ENCODE assay signal across 1 cellular context in the genomic region with DNA sequence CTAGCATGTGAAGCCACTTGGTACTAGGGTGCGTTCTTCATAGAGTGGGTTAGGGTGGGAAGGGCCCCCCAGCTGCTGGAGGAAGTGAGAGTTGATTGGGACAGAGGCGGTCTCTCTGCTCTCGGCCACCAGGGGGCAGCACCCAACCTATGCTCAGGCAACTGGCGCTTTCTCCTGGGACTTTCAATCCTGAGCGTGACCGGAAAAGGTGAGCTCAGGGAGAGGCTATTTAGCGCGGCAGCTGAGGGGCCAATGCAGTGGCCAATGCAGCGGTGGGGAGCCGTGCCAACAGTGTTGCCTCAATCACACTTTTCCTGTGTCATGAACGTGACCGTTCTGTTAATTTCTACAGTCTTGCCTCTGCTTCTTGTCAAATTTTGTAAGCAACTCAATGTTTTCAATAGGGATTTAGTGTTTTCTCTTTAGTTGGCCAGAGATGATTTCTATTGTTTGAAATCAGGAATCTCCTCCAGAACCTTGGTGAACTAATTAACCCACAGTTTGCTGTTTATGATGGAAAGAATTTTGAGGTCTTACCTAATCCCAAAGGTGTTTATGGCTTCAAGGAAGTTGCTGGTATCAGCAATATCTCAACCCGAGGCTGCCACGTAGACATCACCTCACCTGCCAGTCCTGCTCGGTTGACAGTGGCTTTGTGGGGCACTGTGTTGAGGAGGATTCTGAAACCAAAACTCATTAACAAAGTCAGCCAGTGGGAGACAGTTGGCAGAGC.
A peak's percentile ranks its signal among the peaks of the same experiment; 100 is the strongest.
TF ChIP-seq lines count a peak whose summit lies in the region.

No MANE protein-coding gene starts in this region.

TF ChIP-seq in GM12878, 131 proteins besides CTCF, POLR2A, EP300 and RAD21 (continued from another document and continues in another):
- TF ChIP-seq, protein P1, sequence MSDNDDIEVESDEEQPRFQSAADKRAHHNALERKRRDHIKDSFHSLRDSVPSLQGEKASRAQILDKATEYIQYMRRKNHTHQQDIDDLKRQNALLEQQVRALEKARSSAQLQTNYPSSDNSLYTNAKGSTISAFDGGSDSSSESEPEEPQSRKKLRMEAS (IDR thresholded peaks at IDR 0.05; ENCODE audit: low read depth, low read length), result no peak
- TF ChIP-seq NRF1 (conservative IDR thresholded peaks at IDR 0.05; ENCODE audit: low read depth, low read length) (no peak), STAT1 (conservative IDR thresholded peaks at IDR 0.05) (no peak), IKZF2 (IDR thresholded peaks at IDR 0.05) (peak in 1 of 2 experiments; percentile 35; a peak in 1 of 4 replicates), EGR1 (IDR thresholded peaks at IDR 0.05; ENCODE audit: borderline replicate concordance in 1 of 2, low read depth in 2 of 2, low read length in 2 of 2) (no peak), ATF7 (IDR thresholded peaks at IDR 0.05; ENCODE audit: low read depth) (peak; percentile 12; the same call in 1 of the 2 replicates), IKZF1 (conservative IDR thresholded peaks at IDR 0.05) (peak; percentile 53; the same call in 1 of the 2 replicates), FOS (IDR thresholded peaks at IDR 0.05; ENCODE audit: borderline replicate concordance, extremely low read depth, insufficient read length) (no peak), NFYA (IDR thresholded peaks at IDR 0.05; ENCODE audit: borderline replicate concordance, low read depth, low read length) (no peak), SPI1 (IDR thresholded peaks at IDR 0.05; ENCODE audit: borderline replicate concordance, insufficient read depth, low read depth, low read length) (peak; percentile 68; the same call in 1 of the 2 replicates), MYC (IDR thresholded peaks at IDR 0.05; ENCODE audit: insufficient read depth, insufficient read length, insufficient replicate concordance, low read length, severe bottlenecking) (no peak), ZZZ3 (IDR thresholded peaks at IDR 0.05; ENCODE audit: control insufficient read depth, insufficient read length, low read depth) (no peak), HDAC6 (IDR thresholded peaks at IDR 0.05; ENCODE audit: unreplicated experiment) (no peak), CREM (IDR thresholded peaks at IDR 0.05; ENCODE audit: low read depth) (no peak), ESRRA (IDR thresholded peaks at IDR 0.05; ENCODE audit: low read length) (no peak), NBN (IDR thresholded peaks at IDR 0.05) (no peak), ASH2L (IDR thresholded peaks at IDR 0.05; ENCODE audit: borderline replicate concordance, low read depth) (no peak)
- TF ChIP-seq, protein P2, sequence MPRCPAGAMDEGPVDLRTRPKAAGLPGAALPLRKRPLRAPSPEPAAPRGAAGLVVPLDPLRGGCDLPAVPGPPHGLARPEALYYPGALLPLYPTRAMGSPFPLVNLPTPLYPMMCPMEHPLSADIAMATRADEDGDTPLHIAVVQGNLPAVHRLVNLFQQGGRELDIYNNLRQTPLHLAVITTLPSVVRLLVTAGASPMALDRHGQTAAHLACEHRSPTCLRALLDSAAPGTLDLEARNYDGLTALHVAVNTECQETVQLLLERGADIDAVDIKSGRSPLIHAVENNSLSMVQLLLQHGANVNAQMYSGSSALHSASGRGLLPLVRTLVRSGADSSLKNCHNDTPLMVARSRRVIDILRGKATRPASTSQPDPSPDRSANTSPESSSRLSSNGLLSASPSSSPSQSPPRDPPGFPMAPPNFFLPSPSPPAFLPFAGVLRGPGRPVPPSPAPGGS (IDR thresholded peaks at IDR 0.05; ENCODE audit: borderline replicate concordance, insufficient read depth, low read depth, low read length, poor library complexity, severe bottlenecking), result no peak
- TF ChIP-seq, protein P3, sequence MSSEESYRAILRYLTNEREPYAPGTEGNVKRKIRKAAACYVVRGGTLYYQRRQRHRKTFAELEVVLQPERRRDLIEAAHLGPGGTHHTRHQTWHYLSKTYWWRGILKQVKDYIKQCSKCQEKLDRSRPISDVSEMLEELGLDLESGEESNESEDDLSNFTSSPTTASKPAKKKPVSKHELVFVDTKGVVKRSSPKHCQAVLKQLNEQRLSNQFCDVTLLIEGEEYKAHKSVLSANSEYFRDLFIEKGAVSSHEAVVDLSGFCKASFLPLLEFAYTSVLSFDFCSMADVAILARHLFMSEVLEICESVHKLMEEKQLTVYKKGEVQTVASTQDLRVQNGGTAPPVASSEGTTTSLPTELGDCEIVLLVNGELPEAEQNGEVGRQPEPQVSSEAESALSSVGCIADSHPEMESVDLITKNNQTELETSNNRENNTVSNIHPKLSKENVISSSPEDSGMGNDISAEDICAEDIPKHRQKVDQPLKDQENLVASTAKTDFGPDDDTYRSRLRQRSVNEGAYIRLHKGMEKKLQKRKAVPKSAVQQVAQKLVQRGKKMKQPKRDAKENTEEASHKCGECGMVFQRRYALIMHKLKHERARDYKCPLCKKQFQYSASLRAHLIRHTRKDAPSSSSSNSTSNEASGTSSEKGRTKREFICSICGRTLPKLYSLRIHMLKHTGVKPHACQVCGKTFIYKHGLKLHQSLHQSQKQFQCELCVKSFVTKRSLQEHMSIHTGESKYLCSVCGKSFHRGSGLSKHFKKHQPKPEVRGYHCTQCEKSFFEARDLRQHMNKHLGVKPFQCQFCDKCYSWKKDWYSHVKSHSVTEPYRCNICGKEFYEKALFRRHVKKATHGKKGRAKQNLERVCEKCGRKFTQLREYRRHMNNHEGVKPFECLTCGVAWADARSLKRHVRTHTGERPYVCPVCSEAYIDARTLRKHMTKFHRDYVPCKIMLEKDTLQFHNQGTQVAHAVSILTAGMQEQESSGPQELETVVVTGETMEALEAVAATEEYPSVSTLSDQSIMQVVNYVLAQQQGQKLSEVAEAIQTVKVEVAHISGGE (CRISPR knock-in tag; IDR thresholded peaks at IDR 0.05), result no peak
- TF ChIP-seq, protein P4, sequence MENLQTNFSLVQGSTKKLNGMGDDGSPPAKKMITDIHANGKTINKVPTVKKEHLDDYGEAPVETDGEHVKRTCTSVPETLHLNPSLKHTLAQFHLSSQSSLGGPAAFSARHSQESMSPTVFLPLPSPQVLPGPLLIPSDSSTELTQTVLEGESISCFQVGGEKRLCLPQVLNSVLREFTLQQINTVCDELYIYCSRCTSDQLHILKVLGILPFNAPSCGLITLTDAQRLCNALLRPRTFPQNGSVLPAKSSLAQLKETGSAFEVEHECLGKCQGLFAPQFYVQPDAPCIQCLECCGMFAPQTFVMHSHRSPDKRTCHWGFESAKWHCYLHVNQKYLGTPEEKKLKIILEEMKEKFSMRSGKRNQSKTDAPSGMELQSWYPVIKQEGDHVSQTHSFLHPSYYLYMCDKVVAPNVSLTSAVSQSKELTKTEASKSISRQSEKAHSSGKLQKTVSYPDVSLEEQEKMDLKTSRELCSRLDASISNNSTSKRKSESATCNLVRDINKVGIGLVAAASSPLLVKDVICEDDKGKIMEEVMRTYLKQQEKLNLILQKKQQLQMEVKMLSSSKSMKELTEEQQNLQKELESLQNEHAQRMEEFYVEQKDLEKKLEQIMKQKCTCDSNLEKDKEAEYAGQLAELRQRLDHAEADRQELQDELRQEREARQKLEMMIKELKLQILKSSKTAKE (IDR thresholded peaks at IDR 0.05; ENCODE audit: low read depth, poor library complexity, severe bottlenecking), result no peak
- TF ChIP-seq, protein P5, sequence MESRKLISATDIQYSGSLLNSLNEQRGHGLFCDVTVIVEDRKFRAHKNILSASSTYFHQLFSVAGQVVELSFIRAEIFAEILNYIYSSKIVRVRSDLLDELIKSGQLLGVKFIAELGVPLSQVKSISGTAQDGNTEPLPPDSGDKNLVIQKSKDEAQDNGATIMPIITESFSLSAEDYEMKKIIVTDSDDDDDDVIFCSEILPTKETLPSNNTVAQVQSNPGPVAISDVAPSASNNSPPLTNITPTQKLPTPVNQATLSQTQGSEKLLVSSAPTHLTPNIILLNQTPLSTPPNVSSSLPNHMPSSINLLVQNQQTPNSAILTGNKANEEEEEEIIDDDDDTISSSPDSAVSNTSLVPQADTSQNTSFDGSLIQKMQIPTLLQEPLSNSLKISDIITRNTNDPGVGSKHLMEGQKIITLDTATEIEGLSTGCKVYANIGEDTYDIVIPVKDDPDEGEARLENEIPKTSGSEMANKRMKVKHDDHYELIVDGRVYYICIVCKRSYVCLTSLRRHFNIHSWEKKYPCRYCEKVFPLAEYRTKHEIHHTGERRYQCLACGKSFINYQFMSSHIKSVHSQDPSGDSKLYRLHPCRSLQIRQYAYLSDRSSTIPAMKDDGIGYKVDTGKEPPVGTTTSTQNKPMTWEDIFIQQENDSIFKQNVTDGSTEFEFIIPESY (IDR thresholded peaks at IDR 0.05), result no peak
- TF ChIP-seq, protein P6, sequence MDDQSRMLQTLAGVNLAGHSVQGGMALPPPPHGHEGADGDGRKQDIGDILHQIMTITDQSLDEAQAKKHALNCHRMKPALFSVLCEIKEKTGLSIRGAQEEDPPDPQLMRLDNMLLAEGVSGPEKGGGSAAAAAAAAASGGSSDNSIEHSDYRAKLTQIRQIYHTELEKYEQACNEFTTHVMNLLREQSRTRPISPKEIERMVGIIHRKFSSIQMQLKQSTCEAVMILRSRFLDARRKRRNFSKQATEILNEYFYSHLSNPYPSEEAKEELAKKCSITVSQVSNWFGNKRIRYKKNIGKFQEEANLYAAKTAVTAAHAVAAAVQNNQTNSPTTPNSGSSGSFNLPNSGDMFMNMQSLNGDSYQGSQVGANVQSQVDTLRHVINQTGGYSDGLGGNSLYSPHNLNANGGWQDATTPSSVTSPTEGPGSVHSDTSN (IDR thresholded peaks at IDR 0.05; ENCODE audit: insufficient replicate concordance, low read depth, low read length), result no peak
- TF ChIP-seq, protein P7, sequence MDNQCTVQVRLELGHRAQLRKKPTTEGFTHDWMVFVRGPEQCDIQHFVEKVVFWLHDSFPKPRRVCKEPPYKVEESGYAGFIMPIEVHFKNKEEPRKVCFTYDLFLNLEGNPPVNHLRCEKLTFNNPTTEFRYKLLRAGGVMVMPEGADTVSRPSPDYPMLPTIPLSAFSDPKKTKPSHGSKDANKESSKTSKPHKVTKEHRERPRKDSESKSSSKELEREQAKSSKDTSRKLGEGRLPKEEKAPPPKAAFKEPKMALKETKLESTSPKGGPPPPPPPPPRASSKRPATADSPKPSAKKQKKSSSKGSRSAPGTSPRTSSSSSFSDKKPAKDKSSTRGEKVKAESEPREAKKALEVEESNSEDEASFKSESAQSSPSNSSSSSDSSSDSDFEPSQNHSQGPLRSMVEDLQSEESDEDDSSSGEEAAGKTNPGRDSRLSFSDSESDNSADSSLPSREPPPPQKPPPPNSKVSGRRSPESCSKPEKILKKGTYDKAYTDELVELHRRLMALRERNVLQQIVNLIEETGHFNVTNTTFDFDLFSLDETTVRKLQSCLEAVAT (IDR thresholded peaks at IDR 0.05), result no peak
- TF ChIP-seq, protein P8, sequence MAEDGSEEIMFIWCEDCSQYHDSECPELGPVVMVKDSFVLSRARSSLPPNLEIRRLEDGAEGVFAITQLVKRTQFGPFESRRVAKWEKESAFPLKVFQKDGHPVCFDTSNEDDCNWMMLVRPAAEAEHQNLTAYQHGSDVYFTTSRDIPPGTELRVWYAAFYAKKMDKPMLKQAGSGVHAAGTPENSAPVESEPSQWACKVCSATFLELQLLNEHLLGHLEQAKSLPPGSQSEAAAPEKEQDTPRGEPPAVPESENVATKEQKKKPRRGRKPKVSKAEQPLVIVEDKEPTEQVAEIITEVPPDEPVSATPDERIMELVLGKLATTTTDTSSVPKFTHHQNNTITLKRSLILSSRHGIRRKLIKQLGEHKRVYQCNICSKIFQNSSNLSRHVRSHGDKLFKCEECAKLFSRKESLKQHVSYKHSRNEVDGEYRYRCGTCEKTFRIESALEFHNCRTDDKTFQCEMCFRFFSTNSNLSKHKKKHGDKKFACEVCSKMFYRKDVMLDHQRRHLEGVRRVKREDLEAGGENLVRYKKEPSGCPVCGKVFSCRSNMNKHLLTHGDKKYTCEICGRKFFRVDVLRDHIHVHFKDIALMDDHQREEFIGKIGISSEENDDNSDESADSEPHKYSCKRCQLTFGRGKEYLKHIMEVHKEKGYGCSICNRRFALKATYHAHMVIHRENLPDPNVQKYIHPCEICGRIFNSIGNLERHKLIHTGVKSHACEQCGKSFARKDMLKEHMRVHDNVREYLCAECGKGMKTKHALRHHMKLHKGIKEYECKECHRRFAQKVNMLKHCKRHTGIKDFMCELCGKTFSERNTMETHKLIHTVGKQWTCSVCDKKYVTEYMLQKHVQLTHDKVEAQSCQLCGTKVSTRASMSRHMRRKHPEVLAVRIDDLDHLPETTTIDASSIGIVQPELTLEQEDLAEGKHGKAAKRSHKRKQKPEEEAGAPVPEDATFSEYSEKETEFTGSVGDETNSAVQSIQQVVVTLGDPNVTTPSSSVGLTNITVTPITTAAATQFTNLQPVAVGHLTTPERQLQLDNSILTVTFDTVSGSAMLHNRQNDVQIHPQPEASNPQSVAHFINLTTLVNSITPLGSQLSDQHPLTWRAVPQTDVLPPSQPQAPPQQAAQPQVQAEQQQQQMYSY (CRISPR knock-in tag; IDR thresholded peaks at IDR 0.05), result no peak
- TF ChIP-seq, protein P9, sequence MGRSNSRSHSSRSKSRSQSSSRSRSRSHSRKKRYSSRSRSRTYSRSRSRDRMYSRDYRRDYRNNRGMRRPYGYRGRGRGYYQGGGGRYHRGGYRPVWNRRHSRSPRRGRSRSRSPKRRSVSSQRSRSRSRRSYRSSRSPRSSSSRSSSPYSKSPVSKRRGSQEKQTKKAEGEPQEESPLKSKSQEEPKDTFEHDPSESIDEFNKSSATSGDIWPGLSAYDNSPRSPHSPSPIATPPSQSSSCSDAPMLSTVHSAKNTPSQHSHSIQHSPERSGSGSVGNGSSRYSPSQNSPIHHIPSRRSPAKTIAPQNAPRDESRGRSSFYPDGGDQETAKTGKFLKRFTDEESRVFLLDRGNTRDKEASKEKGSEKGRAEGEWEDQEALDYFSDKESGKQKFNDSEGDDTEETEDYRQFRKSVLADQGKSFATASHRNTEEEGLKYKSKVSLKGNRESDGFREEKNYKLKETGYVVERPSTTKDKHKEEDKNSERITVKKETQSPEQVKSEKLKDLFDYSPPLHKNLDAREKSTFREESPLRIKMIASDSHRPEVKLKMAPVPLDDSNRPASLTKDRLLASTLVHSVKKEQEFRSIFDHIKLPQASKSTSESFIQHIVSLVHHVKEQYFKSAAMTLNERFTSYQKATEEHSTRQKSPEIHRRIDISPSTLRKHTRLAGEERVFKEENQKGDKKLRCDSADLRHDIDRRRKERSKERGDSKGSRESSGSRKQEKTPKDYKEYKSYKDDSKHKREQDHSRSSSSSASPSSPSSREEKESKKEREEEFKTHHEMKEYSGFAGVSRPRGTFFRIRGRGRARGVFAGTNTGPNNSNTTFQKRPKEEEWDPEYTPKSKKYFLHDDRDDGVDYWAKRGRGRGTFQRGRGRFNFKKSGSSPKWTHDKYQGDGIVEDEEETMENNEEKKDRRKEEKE (IDR thresholded peaks at IDR 0.05), result no peak
- TF ChIP-seq, protein P10, sequence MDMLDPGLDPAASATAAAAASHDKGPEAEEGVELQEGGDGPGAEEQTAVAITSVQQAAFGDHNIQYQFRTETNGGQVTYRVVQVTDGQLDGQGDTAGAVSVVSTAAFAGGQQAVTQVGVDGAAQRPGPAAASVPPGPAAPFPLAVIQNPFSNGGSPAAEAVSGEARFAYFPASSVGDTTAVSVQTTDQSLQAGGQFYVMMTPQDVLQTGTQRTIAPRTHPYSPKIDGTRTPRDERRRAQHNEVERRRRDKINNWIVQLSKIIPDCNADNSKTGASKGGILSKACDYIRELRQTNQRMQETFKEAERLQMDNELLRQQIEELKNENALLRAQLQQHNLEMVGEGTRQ (IDR thresholded peaks at IDR 0.05; ENCODE audit: borderline replicate concordance, low read depth, low read length), result no peak
- TF ChIP-seq, protein P11, sequence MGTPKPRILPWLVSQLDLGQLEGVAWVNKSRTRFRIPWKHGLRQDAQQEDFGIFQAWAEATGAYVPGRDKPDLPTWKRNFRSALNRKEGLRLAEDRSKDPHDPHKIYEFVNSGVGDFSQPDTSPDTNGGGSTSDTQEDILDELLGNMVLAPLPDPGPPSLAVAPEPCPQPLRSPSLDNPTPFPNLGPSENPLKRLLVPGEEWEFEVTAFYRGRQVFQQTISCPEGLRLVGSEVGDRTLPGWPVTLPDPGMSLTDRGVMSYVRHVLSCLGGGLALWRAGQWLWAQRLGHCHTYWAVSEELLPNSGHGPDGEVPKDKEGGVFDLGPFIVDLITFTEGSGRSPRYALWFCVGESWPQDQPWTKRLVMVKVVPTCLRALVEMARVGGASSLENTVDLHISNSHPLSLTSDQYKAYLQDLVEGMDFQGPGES (IDR thresholded peaks at IDR 0.05), result 0 out of 2 replicates have a peak, but pooled peaks have one; percentile 31
